In the genomic region with DNA sequence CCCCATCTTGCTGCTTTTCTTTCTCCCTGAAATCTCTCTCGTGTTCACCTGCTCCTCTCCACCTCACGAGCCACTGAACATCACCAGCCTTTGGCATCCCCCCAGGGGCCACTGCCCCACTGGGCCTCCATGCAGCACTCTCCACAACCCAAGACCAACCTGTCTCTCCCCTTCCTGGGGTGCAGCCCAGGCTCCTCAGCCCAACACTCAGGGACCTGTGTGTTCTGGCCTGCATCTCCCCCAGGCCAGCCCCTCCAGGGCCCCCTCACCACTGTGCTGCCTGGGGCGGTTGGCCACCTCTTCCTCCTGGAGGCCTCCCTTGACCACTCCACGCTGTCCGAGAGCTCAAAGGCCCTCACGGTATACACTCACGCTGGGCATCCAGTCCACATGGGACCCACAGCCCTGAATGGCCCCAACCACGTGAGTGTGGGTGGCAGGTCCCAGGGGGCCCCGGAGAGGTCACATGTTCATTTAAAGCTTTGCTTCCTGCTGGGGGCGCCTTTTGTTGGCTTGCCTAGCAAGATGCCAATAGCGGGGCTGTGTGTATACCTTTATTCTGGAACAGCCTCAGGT, we compare ENCODE assay signal across 9 cellular contexts. TPM values are rescaled to one million over a fixed set of nuclear protein-coding genes. Genes with fewer than 3 reads are reported as not detected.
DNase-seq lines count a peak whose midpoint lies in the region; ATAC-seq and FAIRE-seq lines count a peak whose summit lies in the region.
"Had no signal": no experiment of that assay in that cellular context is flagged by ENCODE, and none has a peak within 500 bp of the region (broad histone marks: within the 10 kb centered on the region; RNA-seq: fewer than 3 reads in every experiment).

No MANE protein-coding gene starts in this region.

- H3K4me2 ChIP-seq in mesenchymal stem cell (ENCODE audit: low read length, poor library complexity, severe bottlenecking): no peak overlapping the region

- peaks cover 31% of the 10 kb centered on the region for H3K79me1 ChIP-seq in mesenchymal stem cell (replicated peaks; ENCODE audit: low read length, poor library complexity, severe bottlenecking)

- no peaks in the 10 kb centered on the region for H3K27me3 ChIP-seq in mesenchymal stem cell (ENCODE audit: control insufficient read depth in 1 of 2, insufficient read depth in 1 of 2, low read length in 2 of 2)

- H2AK5ac ChIP-seq in mesenchymal stem cell (ENCODE audit: low read length, severe bottlenecking): no peak overlapping the region

- peaks cover 11% of the 10 kb centered on the region for H3K4me1 ChIP-seq in mesenchymal stem cell (ENCODE audit: control insufficient read depth, insufficient read depth, low read depth, low read length)

- peak overlapping the region; percentile 76 for H3K27ac ChIP-seq in adipose tissue (ENCODE audit: low read depth, low read length)
- H3K27ac ChIP-seq in mesenchymal stem cell (ENCODE audit: low read length, poor library complexity, severe bottlenecking): no peak overlapping the region

- no peak overlapping the region for H4K8ac ChIP-seq in mesenchymal stem cell (ENCODE audit: low read length)

- H2BK5ac ChIP-seq in mesenchymal stem cell (ENCODE audit: low read depth, low read length, poor library complexity, severe bottlenecking): no peak overlapping the region

- H2BK15ac ChIP-seq in mesenchymal stem cell (ENCODE audit: low read depth, poor library complexity, severe bottlenecking): no peak overlapping the region

- H3K14ac ChIP-seq in mesenchymal stem cell (ENCODE audit: low read length in 2 of 2): no peak overlapping the region

- no peak for FAIRE-seq in frontal cortex (lab: Jason Lieb, UNC)

- H3K4me1 Mint-ChIP-seq in stimulated activated naive CD8-positive, alpha-beta T cell treated with anti-CD3 and anti-CD28 coated beads, Interleukin-15, Interleukin-2, amounts not matched to agents 100 ng/mL and 50 ng/mL, for 24 hours (ENCODE audit: low read depth): peaks cover 24% of the 10 kb centered on the region

- ATAC-seq in HG02938 (IDR thresholded peaks at IDR 0.05; ENCODE audit: unreplicated experiment) (peak; percentile 34), GM19467 (IDR thresholded peaks at IDR 0.05; ENCODE audit: unreplicated experiment) (no peak)

- DNase-seq in NOMO-1 treated with DMSO at 0.1 percent for 48 hours (lab: John Stamatoyannopoulos, UW; ENCODE audit: unreplicated experiment): peak; percentile 30
- no peak for DNase-seq in NOMO-1 treated with dmso at 0.1 percent for 144 hours (lab: John Stamatoyannopoulos, UW; ENCODE audit: unreplicated experiment)
- DNase-seq in frontal cortex (ENCODE audit: low spot score in 2 of 2): no peak
- DNase-seq in mesenchymal stem cell: no peak

- no peak overlapping the region for H3K18ac ChIP-seq in mesenchymal stem cell (ENCODE audit: low read depth in 1 of 2, low read length in 2 of 2)

- peak overlapping the region; percentile 51 for H3K4me3 Mint-ChIP-seq in stimulated activated naive CD8-positive, alpha-beta T cell treated with anti-CD3 and anti-CD28 coated beads, Interleukin-15, Interleukin-2, amounts not matched to agents 100 ng/mL and 50 ng/mL, for 24 hours
- H3K4me3 Mint-ChIP-seq: activated naive CD4-positive, alpha-beta T cell treated with anti-CD3 and anti-CD28 coated beads, Interleukin-2, amount 50 U/mL, for 24 hours had no signal

- H2AFZ ChIP-seq in mesenchymal stem cell (ENCODE audit: low read depth, low read length): no peak overlapping the region

- no peak overlapping the region for H3K4ac ChIP-seq in mesenchymal stem cell (ENCODE audit: low read depth in 1 of 2, low read length in 2 of 2)

- H3K9ac ChIP-seq in mesenchymal stem cell (ENCODE audit: low read length): no peak overlapping the region

- H2BK120ac ChIP-seq in mesenchymal stem cell (ENCODE audit: low read depth, low read length): no peak overlapping the region

- peaks cover 48 to 77% of the 10 kb centered on the region in 2 experiments for H3K36me3 ChIP-seq in mesenchymal stem cell (ENCODE audit: control insufficient read depth in 1 of 2, insufficient read depth in 2 of 2, low read depth in 1 of 2, low read length in 2 of 2)

- no peak overlapping the region for H3K23ac ChIP-seq in mesenchymal stem cell (ENCODE audit: low read length in 2 of 2)

- H4K91ac ChIP-seq in mesenchymal stem cell (ENCODE audit: low read length): no peak overlapping the region

- no peaks in the 10 kb centered on the region for H3K27me3 Mint-ChIP-seq in stimulated activated naive CD8-positive, alpha-beta T cell treated with anti-CD3 and anti-CD28 coated beads, Interleukin-15, Interleukin-2, amounts not matched to agents 100 ng/mL and 50 ng/mL, for 24 hours
- H3K27me3 Mint-ChIP-seq: activated naive CD4-positive, alpha-beta T cell treated with anti-CD3 and anti-CD28 coated beads, Interleukin-2, amount 50 U/mL, for 24 hours had no signal

- no peak overlapping the region for H3K4me3 ChIP-seq in mesenchymal stem cell (ENCODE audit: insufficient read depth in 1 of 2, low read depth in 1 of 2, low read length in 2 of 2)

- no peaks in the 10 kb centered on the region for H3K9me3 ChIP-seq in mesenchymal stem cell (ENCODE audit: control insufficient read depth, low read length)

- 51 to 71% (median 59%) methylated on average over 11 of the region's 11 CpGs for WGBS in adipose tissue, 3 donors
- WGBS in mesenchymal stem cell: 92% methylated on average over 11 of the region's 11 CpGs

- H3K9me3 Mint-ChIP-seq in stimulated activated naive CD8-positive, alpha-beta T cell treated with anti-CD3 and anti-CD28 coated beads, Interleukin-15, Interleukin-2, amounts not matched to agents 100 ng/mL and 50 ng/mL, for 24 hours: no peaks in the 10 kb centered on the region
- H3K9me3 Mint-ChIP-seq: activated naive CD4-positive, alpha-beta T cell treated with anti-CD3 and anti-CD28 coated beads, Interleukin-2, amount 50 U/mL, for 24 hours had no signal

- H3K36me3 Mint-ChIP-seq in stimulated activated naive CD8-positive, alpha-beta T cell treated with anti-CD3 and anti-CD28 coated beads, Interleukin-15, Interleukin-2, amounts not matched to agents 100 ng/mL and 50 ng/mL, for 24 hours (ENCODE audit: low read depth): peaks cover 43% of the 10 kb centered on the region

- no peak overlapping the region for H3K27ac Mint-ChIP-seq in stimulated activated naive CD8-positive, alpha-beta T cell treated with anti-CD3 and anti-CD28 coated beads, Interleukin-15, Interleukin-2, amounts not matched to agents 100 ng/mL and 50 ng/mL, for 24 hours
- H3K27ac Mint-ChIP-seq: activated naive CD4-positive, alpha-beta T cell treated with anti-CD3 and anti-CD28 coated beads, Interleukin-2, amount 50 U/mL, for 24 hours had no signal

- H2BK12ac ChIP-seq in mesenchymal stem cell (ENCODE audit: low read length in 2 of 2): no peak overlapping the region

RNA-seq across cellular contexts. Expression of a gene that starts 0.5 kb away (rescaled TPM):
- polyA plus RNA-seq in adipose tissue: 10 to 100 TPM in 2 of 3 donors, 1 to 10 TPM in 1; 5.2 to 17.7 (median 15.1) TPM
- 3.3 TPM for total RNA-seq in frontal cortex
- 1.3 TPM for polyA plus RNA-seq in mesenchymal stem cell (2013, experiment 1 of 2)
- 1.4 TPM for polyA plus RNA-seq in mesenchymal stem cell (2013, experiment 2 of 2)

RNA-seq across cellular contexts. Expression of a gene that starts 6.7 kb away (rescaled TPM):
- 10 to 100 TPM; 45.8 to 77.4 (median 77.2) TPM for polyA plus RNA-seq in adipose tissue
- 77.0 TPM for total RNA-seq in frontal cortex
- polyA plus RNA-seq in mesenchymal stem cell (2013, experiment 1 of 2): 45.5 TPM
- polyA plus RNA-seq in mesenchymal stem cell (2013, experiment 2 of 2): 41.7 TPM

RNA-seq across cellular contexts. Expression of a gene that starts 12.7 kb away (rescaled TPM):
- polyA plus RNA-seq in adipose tissue: 100 to 1,000 TPM in 1 of 3 donors, 10 to 100 TPM in 2; 10.5 to 105 (median 54.0) TPM
- 6.5 TPM for total RNA-seq in frontal cortex
- 221 TPM for polyA plus RNA-seq in mesenchymal stem cell (2013, experiment 1 of 2)
- polyA plus RNA-seq in mesenchymal stem cell (2013, experiment 2 of 2): 213 TPM

RNA-seq across cellular contexts. Expression of a gene that starts 36.6 kb away (rescaled TPM):
- polyA plus RNA-seq in adipose tissue: 10 to 100 TPM; 10.1 to 85.7 (median 45.1) TPM
- 187 TPM for total RNA-seq in frontal cortex
- polyA plus RNA-seq in mesenchymal stem cell (2013, experiment 1 of 2): 149 TPM
- polyA plus RNA-seq in mesenchymal stem cell (2013, experiment 2 of 2): 150 TPM

RNA-seq across cellular contexts. Expression of a gene that starts 44.3 kb away (rescaled TPM):
- polyA plus RNA-seq in adipose tissue: 100 to 1,000 TPM in 1 of 3 donors, 10 to 100 TPM in 2; 61.5 to 201 (median 72.5) TPM
- total RNA-seq in frontal cortex: 26.1 TPM
- polyA plus RNA-seq in mesenchymal stem cell (2013, experiment 1 of 2): 23.6 TPM
- 21.0 TPM for polyA plus RNA-seq in mesenchymal stem cell (2013, experiment 2 of 2)
